Comparison of ENCODE assay signal across 1 cellular context in the genomic region with DNA sequence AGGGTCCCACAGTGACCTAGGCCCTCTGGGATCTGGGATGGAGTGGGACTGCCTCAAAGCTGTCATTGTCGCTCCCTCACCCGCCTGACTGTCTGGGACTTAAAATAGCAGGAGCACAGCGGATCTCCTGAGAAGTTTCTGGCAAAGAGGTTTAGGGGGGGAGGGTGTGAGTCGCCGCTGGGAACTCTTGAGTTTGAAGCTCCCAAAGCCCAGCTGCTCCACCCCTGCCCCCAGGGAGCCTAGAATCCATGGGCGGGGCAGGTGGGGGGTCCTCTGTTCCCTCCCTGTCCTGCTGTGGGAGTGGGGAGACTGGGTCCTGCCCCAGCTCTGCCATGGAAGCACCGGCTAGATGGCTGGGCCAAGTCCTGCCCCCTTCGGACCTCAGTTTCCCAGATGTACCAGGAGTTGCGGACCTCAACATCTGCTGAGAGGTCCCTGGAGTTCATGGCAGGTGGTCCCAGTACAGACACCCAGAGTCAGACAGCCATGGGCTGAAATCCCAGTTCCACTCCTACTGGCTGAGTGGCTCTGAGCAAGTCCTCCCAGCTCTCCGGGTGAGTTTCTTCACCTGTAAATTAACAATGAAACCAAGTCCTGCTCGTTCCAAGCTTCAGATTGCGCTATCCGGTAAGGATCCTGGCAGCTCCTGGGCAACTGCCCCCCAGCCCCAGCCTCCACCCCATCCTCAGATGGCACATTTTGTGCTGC.
TF ChIP-seq lines count a peak whose summit lies in the region.

No MANE protein-coding gene starts in this region.

TF ChIP-seq in GM12878, 131 proteins besides CTCF, POLR2A, EP300 and RAD21:
- TF ChIP-seq STAT3 (IDR thresholded peaks at IDR 0.05; ENCODE audit: low read depth, low read length), result no peak
- TF ChIP-seq HDAC2 (IDR thresholded peaks at IDR 0.05), result no peak
- no peak for TF ChIP-seq SKIL (IDR thresholded peaks at IDR 0.05; ENCODE audit: low read depth, poor library complexity, severe bottlenecking)
- TF ChIP-seq KLF5 (IDR thresholded peaks at IDR 0.05; ENCODE audit: partially characterized antibody), result no peak
- TF ChIP-seq EZH2 (IDR thresholded peaks at IDR 0.05; ENCODE audit: borderline replicate concordance, control insufficient read depth, low read depth, low read length), result no peak
- TF ChIP-seq, protein P1, sequence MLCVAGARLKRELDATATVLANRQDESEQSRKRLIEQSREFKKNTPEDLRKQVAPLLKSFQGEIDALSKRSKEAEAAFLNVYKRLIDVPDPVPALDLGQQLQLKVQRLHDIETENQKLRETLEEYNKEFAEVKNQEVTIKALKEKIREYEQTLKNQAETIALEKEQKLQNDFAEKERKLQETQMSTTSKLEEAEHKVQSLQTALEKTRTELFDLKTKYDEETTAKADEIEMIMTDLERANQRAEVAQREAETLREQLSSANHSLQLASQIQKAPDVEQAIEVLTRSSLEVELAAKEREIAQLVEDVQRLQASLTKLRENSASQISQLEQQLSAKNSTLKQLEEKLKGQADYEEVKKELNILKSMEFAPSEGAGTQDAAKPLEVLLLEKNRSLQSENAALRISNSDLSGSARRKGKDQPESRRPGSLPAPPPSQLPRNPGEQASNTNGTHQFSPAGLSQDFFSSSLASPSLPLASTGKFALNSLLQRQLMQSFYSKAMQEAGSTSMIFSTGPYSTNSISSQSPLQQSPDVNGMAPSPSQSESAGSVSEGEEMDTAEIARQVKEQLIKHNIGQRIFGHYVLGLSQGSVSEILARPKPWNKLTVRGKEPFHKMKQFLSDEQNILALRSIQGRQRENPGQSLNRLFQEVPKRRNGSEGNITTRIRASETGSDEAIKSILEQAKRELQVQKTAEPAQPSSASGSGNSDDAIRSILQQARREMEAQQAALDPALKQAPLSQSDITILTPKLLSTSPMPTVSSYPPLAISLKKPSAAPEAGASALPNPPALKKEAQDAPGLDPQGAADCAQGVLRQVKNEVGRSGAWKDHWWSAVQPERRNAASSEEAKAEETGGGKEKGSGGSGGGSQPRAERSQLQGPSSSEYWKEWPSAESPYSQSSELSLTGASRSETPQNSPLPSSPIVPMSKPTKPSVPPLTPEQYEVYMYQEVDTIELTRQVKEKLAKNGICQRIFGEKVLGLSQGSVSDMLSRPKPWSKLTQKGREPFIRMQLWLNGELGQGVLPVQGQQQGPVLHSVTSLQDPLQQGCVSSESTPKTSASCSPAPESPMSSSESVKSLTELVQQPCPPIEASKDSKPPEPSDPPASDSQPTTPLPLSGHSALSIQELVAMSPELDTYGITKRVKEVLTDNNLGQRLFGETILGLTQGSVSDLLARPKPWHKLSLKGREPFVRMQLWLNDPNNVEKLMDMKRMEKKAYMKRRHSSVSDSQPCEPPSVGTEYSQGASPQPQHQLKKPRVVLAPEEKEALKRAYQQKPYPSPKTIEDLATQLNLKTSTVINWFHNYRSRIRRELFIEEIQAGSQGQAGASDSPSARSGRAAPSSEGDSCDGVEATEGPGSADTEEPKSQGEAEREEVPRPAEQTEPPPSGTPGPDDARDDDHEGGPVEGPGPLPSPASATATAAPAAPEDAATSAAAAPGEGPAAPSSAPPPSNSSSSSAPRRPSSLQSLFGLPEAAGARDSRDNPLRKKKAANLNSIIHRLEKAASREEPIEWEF (IDR thresholded peaks at IDR 0.05; ENCODE audit: insufficient replicate concordance, low read depth, low read length), result no peak
- TF ChIP-seq FOS (IDR thresholded peaks at IDR 0.05; ENCODE audit: borderline replicate concordance, extremely low read depth, insufficient read length), result no peak
- TF ChIP-seq, protein P2, sequence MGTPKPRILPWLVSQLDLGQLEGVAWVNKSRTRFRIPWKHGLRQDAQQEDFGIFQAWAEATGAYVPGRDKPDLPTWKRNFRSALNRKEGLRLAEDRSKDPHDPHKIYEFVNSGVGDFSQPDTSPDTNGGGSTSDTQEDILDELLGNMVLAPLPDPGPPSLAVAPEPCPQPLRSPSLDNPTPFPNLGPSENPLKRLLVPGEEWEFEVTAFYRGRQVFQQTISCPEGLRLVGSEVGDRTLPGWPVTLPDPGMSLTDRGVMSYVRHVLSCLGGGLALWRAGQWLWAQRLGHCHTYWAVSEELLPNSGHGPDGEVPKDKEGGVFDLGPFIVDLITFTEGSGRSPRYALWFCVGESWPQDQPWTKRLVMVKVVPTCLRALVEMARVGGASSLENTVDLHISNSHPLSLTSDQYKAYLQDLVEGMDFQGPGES (IDR thresholded peaks at IDR 0.05), result no peak
